In the genomic region with DNA sequence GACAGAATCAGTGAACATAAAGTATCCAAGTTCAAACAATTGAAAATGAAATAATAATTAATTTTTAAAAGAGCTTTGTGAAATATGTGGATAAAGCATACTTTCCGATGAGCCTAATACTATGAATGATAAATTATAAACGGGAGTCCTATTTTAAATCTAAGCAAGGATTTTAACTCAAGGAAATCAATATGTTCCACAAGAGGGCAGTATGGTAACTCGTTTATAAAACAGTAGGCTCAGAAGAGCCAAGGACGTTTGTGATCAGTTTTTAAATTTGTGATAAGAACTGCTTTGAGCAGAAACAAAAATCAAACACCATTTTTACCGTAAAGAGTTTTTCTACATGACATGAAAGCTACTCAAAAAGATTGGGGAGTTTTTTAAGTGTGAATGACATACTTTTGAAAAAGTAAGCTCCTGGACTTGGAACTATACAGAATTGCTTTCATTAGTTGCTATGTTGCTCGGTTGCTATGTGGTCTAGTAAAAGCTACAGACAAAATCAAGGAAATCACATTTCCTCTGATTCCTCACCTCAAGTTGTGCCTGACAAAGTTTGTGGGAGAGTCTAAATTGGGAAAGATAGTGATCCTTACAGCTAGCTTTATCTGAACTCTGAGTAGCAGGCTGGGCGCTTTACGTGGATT, we compare ENCODE assay signal across 8 cellular contexts. TPM values are rescaled to one million over a fixed set of nuclear protein-coding genes. Genes with fewer than 3 reads are reported as not detected.
A peak's percentile ranks its signal among the peaks of the same experiment; 100 is the strongest.
DNase-seq lines count a peak whose midpoint lies in the region; TF ChIP-seq lines count a peak whose summit lies in the region.

No MANE protein-coding gene starts in this region.

- no peak overlapping the region for H3K4me3 ChIP-seq in choroid plexus epithelial cell (ENCODE audit: low read depth, low read length)

- H3K27ac ChIP-seq in 22Rv1, result no peak overlapping the region

- peak; percentile 39 for DNase-seq in GM10266 (ENCODE audit: extremely low spot score)
- DNase-seq in NCI-H460 (ENCODE audit: extremely low read depth, low read depth), result peak; percentile 41
- peak; percentile 74 for DNase-seq in choroid plexus epithelial cell (ENCODE audit: low read depth)
- DNase-seq in medulla oblongata (ENCODE audit: extremely low spot score), result peak; percentile 72
- no peak for DNase-seq in NK-92 treated with Interleukin-12 subunit alpha and Interleukin-12 subunit beta, amount 100 ng/mL, for 24 hours (lab: John Stamatoyannopoulos, UW)
- DNase-seq in GM19238 (ENCODE audit: insufficient read length, low spot score), result no peak
- no peak for DNase-seq in COLO829 (ENCODE audit: low spot score)

- peak; percentile 81 for TF ChIP-seq CTCF in 22Rv1 (IDR thresholded peaks at IDR 0.05)
- peak; percentile 49 for TF ChIP-seq CTCF in GM10266 (IDR thresholded peaks at IDR 0.05; ENCODE audit: control insufficient read depth, insufficient read depth, low read depth, missing control alignments)
- TF ChIP-seq CTCF in choroid plexus epithelial cell (conservative IDR thresholded peaks at IDR 0.05; ENCODE audit: low read depth, low read length), result peak; percentile 42

RNA-seq across cellular contexts. Expression of a gene that starts 11.8 kb away (rescaled TPM):
- total RNA-seq in NCI-H460 (2014; rRNA removed; shearing (Covaris generic)), result not detected in 2 replicates
- not detected in 2 replicates for polyA plus RNA-seq in NCI-H460 (2014; cell fraction: nucleus; rRNA removed)

Comparison
In these comparisons a context has a peak if more than half of its experiments do, and no peak if none do; other contexts are left out.
1. DNase-seq: peak in GM10266 (single experiment), NCI-H460 (single experiment), choroid plexus epithelial cell (single experiment) and medulla oblongata (single experiment); none in NK-92 treated with Interleukin-12 subunit alpha and Interleukin-12 subunit beta, amount 100 ng/mL, for 24 hours (single experiment), GM19238 (single experiment) and COLO829 (single experiment).
2. Peak in every context shown above with its lines, with median percentiles within 50 percentile points of each other: CTCF ChIP-seq.